In the genomic region with DNA sequence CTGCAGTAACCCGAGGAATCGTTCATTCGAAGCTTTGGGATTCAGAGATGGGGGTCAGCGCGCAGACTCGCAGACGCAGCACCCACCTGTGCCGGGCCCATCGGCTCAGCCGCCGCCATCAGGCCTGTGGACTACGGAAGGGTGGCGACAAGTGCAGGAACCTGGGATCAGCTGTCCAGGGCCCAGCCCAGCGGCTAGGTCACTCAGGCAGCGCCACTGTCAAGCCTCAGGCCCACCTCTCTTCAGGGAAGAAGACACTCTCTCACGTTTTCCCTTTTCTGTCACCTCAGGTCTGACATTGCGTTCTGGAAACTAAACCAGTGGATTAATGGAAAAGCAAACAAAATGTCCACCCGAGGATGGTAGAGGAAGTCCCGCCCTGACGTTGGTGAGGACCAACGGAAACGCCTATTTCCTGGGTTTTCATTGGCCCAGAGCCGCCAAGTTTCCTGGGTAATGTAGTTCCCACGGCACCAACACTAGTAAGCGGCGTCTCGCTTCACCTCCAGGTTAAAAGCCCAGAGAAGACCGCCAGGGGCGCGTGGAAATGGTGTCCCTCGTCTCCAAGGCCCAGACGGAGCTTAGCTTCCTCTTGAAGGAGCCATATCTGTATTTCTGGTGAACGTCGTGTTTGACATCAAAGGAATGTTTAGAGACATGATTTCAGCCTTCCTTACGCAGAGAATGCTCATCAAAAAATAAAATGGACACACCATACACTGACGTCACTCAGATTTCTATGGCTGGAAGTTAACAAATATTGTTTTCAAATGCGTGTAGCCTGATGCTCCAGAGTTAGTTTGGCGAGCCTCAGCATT, we compare ENCODE assay signal across 8 cellular contexts.
DNase-seq lines count a peak whose midpoint lies in the region; ATAC-seq and TF ChIP-seq lines count a peak whose summit lies in the region.

A gene (minus strand): TSS at position 376 of the 818 bp plus-strand sequence. CDS start 257 bp downstream, at position 119.

- H3K79me2 ChIP-seq in ACC112 (ENCODE audit: control insufficient read depth, insufficient read depth, low read length, unreplicated experiment): peaks cover 18% of the 10 kb centered on the region

- TF ChIP-seq POLR2A in GM18526 (IDR thresholded peaks at IDR 0.05; ENCODE audit: extremely low read depth, insufficient read length): peak; percentile 38

- H3K36me3 ChIP-seq in ACC112 (ENCODE audit: insufficient read depth, low read length): peaks cover 39% of the 10 kb centered on the region

- H3K4me3 ChIP-seq in ACC112 (ENCODE audit: low read depth, low read length): peak within 1 kb of the TSS; percentile 95

- 0 out of 2 replicates have a peak within 1 kb of the TSS, but pooled peaks have one; percentile 9 for H3K27ac ChIP-seq in ACC112 (ENCODE audit: low read depth, low read length)

- no peaks in the 10 kb centered on the region for H3K27me3 ChIP-seq in ACC112 (ENCODE audit: insufficient read depth, low read length)

- DNase-seq in NCI-H2171 (lab: John Stamatoyannopoulos, UW) (peak; percentile 96), cerebellar cortex (ENCODE audit: low spot score) (peak; percentile 98), islet precursor cell (peak; percentile 95)
- peak; percentile 77 for DNase-seq in activated CD4-positive, CD25-positive, alpha-beta regulatory T cell treated with anti-CD3 and anti-CD28 coated beads, Interleukin-2, amount 50 U/mL, for 16 hours (ENCODE audit: low read depth, low spot score)
- peak; percentile 74 for DNase-seq in stimulated activated CD4-positive, alpha-beta T cell treated with anti-CD3 and anti-CD28 coated beads, Interleukin-12 subunit alpha, Interleukin-12 subunit beta, amount 100 ng/mL, for 4 hours

- H2AFZ ChIP-seq in ACC112 (ENCODE audit: low read length, unreplicated experiment): peak within 1 kb of the TSS; percentile 97

- H3K4me1 ChIP-seq in ACC112 (ENCODE audit: control insufficient read depth, insufficient read depth, low read length, unreplicated experiment): no peaks in the 10 kb centered on the region

- ATAC-seq in HG03066 (IDR thresholded peaks at IDR 0.05; ENCODE audit: low read depth, unreplicated experiment): peak; percentile 99

Comparison
In these comparisons a context has a peak if more than half of its experiments do, and no peak if none do; other contexts are left out.
1. Peak in every context shown above with its lines: DNase-seq, ATAC-seq, H3K4me3 ChIP-seq and H3K27ac ChIP-seq.